8 cellular contexts compared by ENCODE assay signal in genomic region chr1:65264197-65264929, GRCh38.
DNase-seq lines count a peak whose midpoint lies in the region; ATAC-seq lines count a peak whose summit lies in the region.

No MANE protein-coding gene starts in this region.

- no peak overlapping the region for H3K27ac Mint-ChIP-seq in stimulated activated naive CD8-positive, alpha-beta T cell treated with anti-CD3 and anti-CD28 coated beads, Interleukin-15, Interleukin-2, amounts not matched to agents 100 ng/mL and 50 ng/mL, for 24 hours
- no peak overlapping the region for H3K27ac Mint-ChIP-seq in activated naive CD4-positive, alpha-beta T cell treated with anti-CD3 and anti-CD28 coated beads, Interleukin-2, amount 10 ng/mL, durations not matched to agents 7 days and 5 days

- H3K27ac ChIP-seq in caudate nucleus (ENCODE audit: low read depth, low read length) = peak overlapping the region; percentile 83

- DNase-seq in ELF-1 (ENCODE audit: low read depth, low spot score) (peak; percentile 71), NCI-H345 treated with DMSO at 0.1 percent for 48 hours (lab: John Stamatoyannopoulos, UW; ENCODE audit: unreplicated experiment) (peak; percentile 25), caudate nucleus (lab: John Stamatoyannopoulos, UW) (peak in 51 of 61 donors; percentile 5 to 86 (median 53)), kidney glomerular epithelial cell (lab: John Stamatoyannopoulos, UW) (peak; percentile 17)
- no peak for DNase-seq in activated naive CD4-positive, alpha-beta T cell treated with anti-CD3 and anti-CD28 coated beads, Interleukin-2, amount 10 ng/mL, durations not matched to agents 7 days and 5 days

- ATAC-seq in HG03095 (IDR thresholded peaks at IDR 0.05; ENCODE audit: unreplicated experiment) (no peak), HG03520 (IDR thresholded peaks at IDR 0.05; ENCODE audit: unreplicated experiment) (no peak)

- H3K4me1 Mint-ChIP-seq in stimulated activated naive CD8-positive, alpha-beta T cell treated with anti-CD3 and anti-CD28 coated beads, Interleukin-15, Interleukin-2, amounts not matched to agents 100 ng/mL and 50 ng/mL, for 24 hours (ENCODE audit: low read depth) = peaks cover 43% of the 10 kb centered on the region
- peaks cover 40% of the 10 kb centered on the region for H3K4me1 Mint-ChIP-seq in activated naive CD4-positive, alpha-beta T cell treated with anti-CD3 and anti-CD28 coated beads, Interleukin-2, amount 10 ng/mL, durations not matched to agents 7 days and 5 days

- no peaks in the 10 kb centered on the region for H3K36me3 Mint-ChIP-seq in stimulated activated naive CD8-positive, alpha-beta T cell treated with anti-CD3 and anti-CD28 coated beads, Interleukin-15, Interleukin-2, amounts not matched to agents 100 ng/mL and 50 ng/mL, for 24 hours (ENCODE audit: low read depth)
- peaks cover 1% of the 10 kb centered on the region for H3K36me3 Mint-ChIP-seq in activated naive CD4-positive, alpha-beta T cell treated with anti-CD3 and anti-CD28 coated beads, Interleukin-2, amount 10 ng/mL, durations not matched to agents 7 days and 5 days

- H3K27me3 Mint-ChIP-seq in stimulated activated naive CD8-positive, alpha-beta T cell treated with anti-CD3 and anti-CD28 coated beads, Interleukin-15, Interleukin-2, amounts not matched to agents 100 ng/mL and 50 ng/mL, for 24 hours = peaks cover 29% of the 10 kb centered on the region
- peaks cover 29% of the 10 kb centered on the region for H3K27me3 Mint-ChIP-seq in activated naive CD4-positive, alpha-beta T cell treated with anti-CD3 and anti-CD28 coated beads, Interleukin-2, amount 10 ng/mL, durations not matched to agents 7 days and 5 days

- H3K4me3 Mint-ChIP-seq in stimulated activated naive CD8-positive, alpha-beta T cell treated with anti-CD3 and anti-CD28 coated beads, Interleukin-15, Interleukin-2, amounts not matched to agents 100 ng/mL and 50 ng/mL, for 24 hours = peak overlapping the region; percentile 63
- no peak overlapping the region for H3K4me3 Mint-ChIP-seq in activated naive CD4-positive, alpha-beta T cell treated with anti-CD3 and anti-CD28 coated beads, Interleukin-2, amount 10 ng/mL, durations not matched to agents 7 days and 5 days

- no peaks in the 10 kb centered on the region for H3K9me3 Mint-ChIP-seq in stimulated activated naive CD8-positive, alpha-beta T cell treated with anti-CD3 and anti-CD28 coated beads, Interleukin-15, Interleukin-2, amounts not matched to agents 100 ng/mL and 50 ng/mL, for 24 hours
- H3K9me3 Mint-ChIP-seq in activated naive CD4-positive, alpha-beta T cell treated with anti-CD3 and anti-CD28 coated beads, Interleukin-2, amount 10 ng/mL, durations not matched to agents 7 days and 5 days = no peaks in the 10 kb centered on the region

- CTCF ChIA-PET in activated naive CD4-positive, alpha-beta T cell treated with anti-CD3 and anti-CD28 coated beads, Interleukin-2, amount 10 ng/mL, durations not matched to agents 7 days and 5 days (lab: Charles Lee) = interaction anchor here (0.8 to 1.6 kb wide), 2 partner anchors 8 to 49 kb away, joined by 3 to 4 read pairs; no protein-coding TSS in a partner anchor
